ENCODE assay signal across 9 cellular contexts in the genomic region with DNA sequence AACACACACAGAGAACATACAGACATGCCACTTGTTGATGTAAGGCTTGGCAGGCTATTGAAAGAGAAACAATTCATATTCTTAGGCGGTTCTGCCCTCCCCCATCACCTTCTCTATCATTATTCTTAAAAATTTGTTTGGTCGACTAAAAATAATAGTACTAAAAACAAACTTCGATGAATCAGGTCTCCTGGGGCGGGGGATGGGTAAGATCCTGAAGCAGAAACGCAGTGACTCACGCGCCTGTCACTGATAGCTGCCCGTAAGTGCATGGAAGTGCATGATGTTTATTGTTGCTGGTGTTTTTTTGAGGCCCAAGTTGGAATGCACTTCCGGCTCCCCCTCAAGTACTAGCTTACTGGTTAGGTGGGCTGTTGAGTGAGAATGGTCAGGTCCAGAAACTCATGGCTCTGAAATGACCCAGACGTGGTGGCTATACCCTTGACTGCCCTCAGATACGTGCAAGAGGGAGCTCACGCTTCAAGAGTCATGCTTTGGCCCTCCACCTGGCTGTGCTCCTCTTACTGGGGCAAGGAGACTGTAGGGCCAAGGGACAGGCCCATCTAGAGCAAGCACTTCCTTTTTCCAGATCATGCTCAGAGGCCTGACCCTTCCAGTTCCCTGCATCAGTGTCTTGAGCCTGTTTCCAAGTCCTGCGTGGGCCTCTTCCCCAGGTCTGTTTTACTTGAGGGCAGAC. TPM values are rescaled to one million over a fixed set of nuclear protein-coding genes. Genes with fewer than 3 reads are reported as not detected.
DNase-seq lines count a peak whose midpoint lies in the region; ATAC-seq and TF ChIP-seq lines count a peak whose summit lies in the region.
"Had no signal": no experiment of that assay in that cellular context is flagged by ENCODE, and none has a peak within 500 bp of the region (broad histone marks: within the 10 kb centered on the region; RNA-seq: fewer than 3 reads in every experiment).

No MANE protein-coding gene starts in this region.

- ATAC-seq in HG02870 (IDR thresholded peaks at IDR 0.05; ENCODE audit: unreplicated experiment): peak; percentile 40

- peaks cover 79% of the 10 kb centered on the region for H3K36me3 Mint-ChIP-seq in activated CD4-positive, alpha-beta T cell treated with anti-CD3 and anti-CD28 coated beads, Interleukin-2, amount 10 ng/mL, durations not matched to agents 7 days and 5 days (ENCODE audit: low read depth)

- TF ChIP-seq EP300 in tibial nerve (IDR thresholded peaks at IDR 0.05): no peak

- H3K9me3 Mint-ChIP-seq in activated CD4-positive, alpha-beta T cell treated with anti-CD3 and anti-CD28 coated beads, Interleukin-2, amount 10 ng/mL, durations not matched to agents 7 days and 5 days: peaks cover under 1% of the 10 kb centered on the region

- TF ChIP-seq CTCF in tibial nerve (IDR thresholded peaks at IDR 0.05): no peak

- H3K27ac ChIP-seq in tibial nerve: peak overlapping the region in 1 of 4 donors; percentile 15
- H3K27ac ChIP-seq: epithelial cell of prostate had no signal

- H3K36me3 ChIP-seq in tibial nerve: no peaks in the 10 kb centered on the region

- peaks cover 0 to 82% (median 51%) of the 10 kb centered on the region in 4 donors for H3K4me1 ChIP-seq in tibial nerve

- WGBS in tibial nerve, 2 donors: 79 to 83% methylated on average over 13 of the region's 13 CpGs

- H3K27me3 Mint-ChIP-seq in activated CD4-positive, alpha-beta T cell treated with anti-CD3 and anti-CD28 coated beads, Interleukin-2, amount 10 ng/mL, durations not matched to agents 7 days and 5 days: no peaks in the 10 kb centered on the region

- H3K27ac Mint-ChIP-seq in activated CD4-positive, alpha-beta T cell treated with anti-CD3 and anti-CD28 coated beads, Interleukin-2, amount 10 ng/mL, durations not matched to agents 7 days and 5 days: peak overlapping the region; percentile 84

- no peaks in the 10 kb centered on the region for H3K27me3 ChIP-seq in tibial nerve

- no peak for TF ChIP-seq POLR2A in tibial nerve (IDR thresholded peaks at IDR 0.05)

- DNase-seq in ELF-1 (ENCODE audit: low read depth, low spot score) (peak; percentile 53), kidney tubule cell (ENCODE audit: low spot score) (peak; percentile 87), inferior parietal cortex (ENCODE audit: extremely low spot score) (no peak), NCI-H2107 (lab: John Stamatoyannopoulos, UW) (no peak), tibial nerve (ENCODE audit: low spot score in 2 of 2) (no peak), DMS79 treated with DMSO at 0.1 percent for 48 hours (lab: John Stamatoyannopoulos, UW) (no peak)
- DNase-seq in activated CD4-positive, alpha-beta T cell treated with anti-CD3 and anti-CD28 coated beads, Interleukin-2, amount 10 ng/mL, durations not matched to agents 7 days and 5 days: no peak

- H3K4me1 Mint-ChIP-seq in activated CD4-positive, alpha-beta T cell treated with anti-CD3 and anti-CD28 coated beads, Interleukin-2, amount 10 ng/mL, durations not matched to agents 7 days and 5 days: peaks cover 91% of the 10 kb centered on the region

- POLR2A ChIA-PET in activated CD4-positive, alpha-beta T cell treated with anti-CD3 and anti-CD28 coated beads, Interleukin-2, amount 10 ng/mL, durations not matched to agents 7 days and 5 days (lab: Charles Lee): no interaction called here

- CTCF ChIA-PET in activated CD4-positive, alpha-beta T cell treated with anti-CD3 and anti-CD28 coated beads, Interleukin-2, amount 10 ng/mL, durations not matched to agents 7 days and 5 days (lab: Charles Lee): interaction anchor here (0.8 to 1.0 kb wide), 3 partner anchors 10 to 99 kb away, joined by 3 to 4 read pairs (median 4); no protein-coding TSS in a partner anchor

- no peaks in the 10 kb centered on the region for H3K9me3 ChIP-seq in tibial nerve

- no peak overlapping the region for H3K4me3 ChIP-seq in tibial nerve

- peak overlapping the region; percentile 48 for H3K4me3 Mint-ChIP-seq in activated CD4-positive, alpha-beta T cell treated with anti-CD3 and anti-CD28 coated beads, Interleukin-2, amount 10 ng/mL, durations not matched to agents 7 days and 5 days

RNA-seq across cellular contexts. Expression of gene SMAD3, which starts 10.9 kb away (rescaled TPM):
- 10 to 100 TPM; 81.6 to 83.9 TPM for total RNA-seq in activated CD4-positive, alpha-beta T cell treated with anti-CD3 and anti-CD28 coated beads, Interleukin-2, amount 10 ng/mL, durations not matched to agents 7 days and 5 days
- 10 to 100 TPM; 36.3 to 68.6 (median 44.1) TPM for total RNA-seq in tibial nerve

Comparison
In these comparisons a context has a peak if more than half of its experiments do, and no peak if none do; other contexts are left out.
1. DNase-seq: peak in ELF-1 (single experiment) and kidney tubule cell (single experiment); none in activated CD4-positive, alpha-beta T cell treated with anti-CD3 and anti-CD28 coated beads, Interleukin-2, amount 10 ng/mL, durations not matched to agents 7 days and 5 days (single experiment), inferior parietal cortex (single experiment), NCI-H2107 (single experiment), tibial nerve (0 of 2) and DMS79 treated with DMSO at 0.1 percent for 48 hours (single experiment).